1 cellular context compared by ENCODE assay signal in the genomic region with DNA sequence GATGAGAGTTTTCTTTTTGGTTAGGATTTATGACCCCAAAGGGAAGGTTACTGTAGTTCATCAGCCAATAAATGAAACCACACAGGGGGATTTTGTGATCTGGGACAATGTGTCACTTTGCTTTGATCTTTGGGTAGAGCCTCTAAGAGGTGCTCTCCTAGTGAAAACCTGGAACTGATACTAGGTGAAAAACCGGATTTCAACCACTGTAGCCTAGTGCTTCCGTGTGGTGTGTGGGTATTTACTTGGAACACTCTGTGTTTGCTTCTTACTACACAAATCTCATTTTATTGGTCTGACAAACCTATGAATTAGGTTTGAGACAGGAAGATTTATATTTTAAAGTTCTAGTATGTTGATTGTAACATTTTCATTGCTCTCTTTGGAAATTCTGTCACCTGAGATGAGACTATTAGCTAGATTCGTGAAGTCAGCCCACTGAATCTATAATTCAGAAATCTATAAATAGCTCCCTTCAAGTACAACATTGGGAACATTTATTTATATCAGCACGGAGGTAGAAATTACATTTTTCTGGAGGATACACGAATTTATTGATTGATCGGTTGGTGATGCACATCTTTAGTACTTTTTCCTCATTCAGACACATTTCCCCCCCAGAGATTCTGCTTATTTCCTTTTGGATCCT.
TF ChIP-seq lines count a peak whose summit lies in the region.

No MANE protein-coding gene starts in this region.

TF ChIP-seq in GM12878, 131 proteins besides CTCF, POLR2A, EP300 and RAD21 (continued from another document):
- TF ChIP-seq, protein P1, sequence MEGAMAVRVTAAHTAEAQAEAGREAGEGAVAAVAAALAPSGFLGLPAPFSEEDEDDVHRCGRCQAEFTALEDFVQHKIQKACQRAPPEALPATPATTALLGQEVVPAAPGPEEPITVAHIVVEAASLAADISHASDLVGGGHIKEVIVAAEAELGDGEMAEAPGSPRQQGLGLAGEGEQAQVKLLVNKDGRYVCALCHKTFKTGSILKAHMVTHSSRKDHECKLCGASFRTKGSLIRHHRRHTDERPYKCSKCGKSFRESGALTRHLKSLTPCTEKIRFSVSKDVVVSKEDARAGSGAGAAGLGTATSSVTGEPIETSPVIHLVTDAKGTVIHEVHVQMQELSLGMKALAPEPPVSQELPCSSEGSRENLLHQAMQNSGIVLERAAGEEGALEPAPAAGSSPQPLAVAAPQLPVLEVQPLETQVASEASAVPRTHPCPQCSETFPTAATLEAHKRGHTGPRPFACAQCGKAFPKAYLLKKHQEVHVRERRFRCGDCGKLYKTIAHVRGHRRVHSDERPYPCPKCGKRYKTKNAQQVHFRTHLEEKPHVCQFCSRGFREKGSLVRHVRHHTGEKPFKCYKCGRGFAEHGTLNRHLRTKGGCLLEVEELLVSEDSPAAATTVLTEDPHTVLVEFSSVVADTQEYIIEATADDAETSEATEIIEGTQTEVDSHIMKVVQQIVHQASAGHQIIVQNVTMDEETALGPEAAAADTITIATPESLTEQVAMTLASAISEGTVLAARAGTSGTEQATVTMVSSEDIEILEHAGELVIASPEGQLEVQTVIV (IDR thresholded peaks at IDR 0.05; ENCODE audit: borderline replicate concordance, partially characterized antibody) = no peak
- TF ChIP-seq ZBED1 (IDR thresholded peaks at IDR 0.05; ENCODE audit: borderline replicate concordance) = no peak
- 0 out of 2 replicates have a peak, but pooled peaks have one; percentile 39 for TF ChIP-seq EZH2 (IDR thresholded peaks at IDR 0.05; ENCODE audit: borderline replicate concordance, control insufficient read depth, low read depth, low read length)
- no peak for TF ChIP-seq ASH2L (IDR thresholded peaks at IDR 0.05; ENCODE audit: borderline replicate concordance, low read depth)
- TF ChIP-seq, protein P2, sequence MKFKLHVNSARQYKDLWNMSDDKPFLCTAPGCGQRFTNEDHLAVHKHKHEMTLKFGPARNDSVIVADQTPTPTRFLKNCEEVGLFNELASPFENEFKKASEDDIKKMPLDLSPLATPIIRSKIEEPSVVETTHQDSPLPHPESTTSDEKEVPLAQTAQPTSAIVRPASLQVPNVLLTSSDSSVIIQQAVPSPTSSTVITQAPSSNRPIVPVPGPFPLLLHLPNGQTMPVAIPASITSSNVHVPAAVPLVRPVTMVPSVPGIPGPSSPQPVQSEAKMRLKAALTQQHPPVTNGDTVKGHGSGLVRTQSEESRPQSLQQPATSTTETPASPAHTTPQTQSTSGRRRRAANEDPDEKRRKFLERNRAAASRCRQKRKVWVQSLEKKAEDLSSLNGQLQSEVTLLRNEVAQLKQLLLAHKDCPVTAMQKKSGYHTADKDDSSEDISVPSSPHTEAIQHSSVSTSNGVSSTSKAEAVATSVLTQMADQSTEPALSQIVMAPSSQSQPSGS (IDR thresholded peaks at IDR 0.05; ENCODE audit: low read length) = peak; percentile 84
- TF ChIP-seq BHLHE40 (IDR thresholded peaks at IDR 0.05; ENCODE audit: borderline replicate concordance in 1 of 2, low read depth in 2 of 2, low read length in 1 of 2) = peak; percentile 8 to 34; a peak in 1 of 4 replicates
TF ChIP-seq in GM12878: peak in this region for 28.
